22 cellular contexts compared by ENCODE assay signal in genomic region chr1:237961710-237962109, GRCh38.
"Had no signal": no experiment of that assay in that cellular context is flagged by ENCODE, and none has a peak within 500 bp of the region (broad histone marks: within the 10 kb centered on the region; RNA-seq: fewer than 3 reads in every experiment).

No MANE protein-coding gene starts in this region.

- H3K36me3 Mint-ChIP-seq: naive B cell had no signal

- H3K4me3 ChIP-seq: colonic mucosa, hepatocyte, right atrium auricular region, sigmoid colon, skin epidermis, stomach, thoracic aorta had no signal

- H3K9me3 ChIP-seq: colonic mucosa, right atrium auricular region, sigmoid colon, stomach, thoracic aorta had no signal

- H3K27ac ChIP-seq: colonic mucosa, hepatocyte, right atrium auricular region, sigmoid colon, skin epidermis, stomach, thoracic aorta had no signal

- H3K4me3 Mint-ChIP-seq: endodermal cell, naive B cell, nephron had no signal

- H3K36me3 ChIP-seq: colonic mucosa, right atrium auricular region, sigmoid colon, stomach, thoracic aorta had no signal

- H3K27me3 Mint-ChIP-seq: naive B cell had no signal

- H3K4me1 ChIP-seq: colonic mucosa, right atrium auricular region, sigmoid colon, stomach had no signal

- H3K4me1 Mint-ChIP-seq: naive B cell, nephron had no signal

- H3K9me3 Mint-ChIP-seq: endodermal cell, nephron had no signal

- DNase-seq: colonic mucosa; dermis blood vessel endothelial cell; endodermal cell; erythroblast; foreskin melanocyte; head of caudate nucleus; kidney glomerular epithelial cell; mesendoderm; naive B cell; occipital lobe; sigmoid colon; stimulated activated CD4-positive, alpha-beta T cell treated with anti-CD3 and anti-CD28 coated beads, Interleukin-2, amount 100 ng/mL, for 24 hours; stimulated activated CD4-positive, alpha-beta T cell treated with anti-CD3 and anti-CD28 coated beads, Interleukin-4, amount 100 ng/mL, for 4 hours; stimulated activated naive CD4-positive, alpha-beta T cell; stomach; substantia nigra; trophoblast cell had no signal

- H3K27ac Mint-ChIP-seq: endodermal cell, nephron had no signal

- H3K27me3 ChIP-seq: colonic mucosa, hepatocyte, right atrium auricular region, sigmoid colon, stomach had no signal
